ENCODE assay signal across 10 cellular contexts in the genomic region with DNA sequence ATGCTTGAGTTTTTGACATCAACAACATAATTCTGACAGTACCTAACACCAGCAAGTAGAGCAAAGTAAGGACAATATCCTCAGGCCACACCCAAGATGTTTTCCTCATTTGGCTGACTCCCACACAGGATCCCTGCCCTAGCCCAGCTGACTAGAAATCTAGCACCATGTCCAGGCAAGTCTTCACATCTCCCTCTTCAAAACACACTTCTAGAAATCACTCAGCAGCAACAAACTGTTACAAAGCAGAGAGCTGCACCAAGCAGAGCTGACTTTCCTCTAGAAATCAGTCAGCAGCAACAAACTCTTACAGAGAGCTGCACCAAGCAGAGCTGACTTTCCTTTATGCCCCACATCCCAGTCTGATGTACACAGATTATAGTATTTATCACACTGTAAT. TPM values are rescaled to one million over a fixed set of nuclear protein-coding genes. Genes with fewer than 3 reads are reported as not detected.
DNase-seq lines count a peak whose midpoint lies in the region; ATAC-seq and TF ChIP-seq lines count a peak whose summit lies in the region.
"Had no signal": no experiment of that assay in that cellular context is flagged by ENCODE, and none has a peak within 500 bp of the region (broad histone marks: within the 10 kb centered on the region; RNA-seq: fewer than 3 reads in every experiment).

No MANE protein-coding gene starts in this region.

- peaks cover 0 to 27% of the 10 kb centered on the region in 2 donors for H3K36me3 ChIP-seq in left lung

- peaks cover 8% of the 10 kb centered on the region for H3K4me1 ChIP-seq in foreskin keratinocyte
- no peaks in the 10 kb centered on the region for H3K4me1 ChIP-seq in left lung

- ATAC-seq in GM21619 (IDR thresholded peaks at IDR 0.05; ENCODE audit: unreplicated experiment) = peak; percentile 95
- peak; percentile 98 for ATAC-seq in HG03432 (IDR thresholded peaks at IDR 0.05; ENCODE audit: unreplicated experiment)
- peak; percentile 87 for ATAC-seq in foreskin keratinocyte
- no peak for ATAC-seq in left lung
- ATAC-seq: A549 had no signal

- peak; percentile 9 for DNase-seq in activated CD4-positive, alpha-beta T cell treated with anti-CD3 and anti-CD28 coated beads for 48 hours
- no peak for DNase-seq in activated CD4-positive, alpha-beta T cell treated with anti-CD3 and anti-CD28 coated beads for 1 hour
- DNase-seq in foreskin keratinocyte = peak; percentile 54 to 78
- no peak for DNase-seq in left lung
- DNase-seq in cortex of kidney (lab: John Stamatoyannopoulos, UW) = no peak
- no peak for DNase-seq in osteocyte (ENCODE audit: extremely low spot score, unreplicated experiment)

- no peak overlapping the region for H3K27ac ChIP-seq in foreskin keratinocyte
- no peak overlapping the region for H3K27ac ChIP-seq in left lung
- H3K27ac ChIP-seq: A549 had no signal

- no peaks in the 10 kb centered on the region for H3K27me3 Mint-ChIP-seq in osteocyte (ENCODE audit: unreplicated experiment)
- H3K27me3 Mint-ChIP-seq: stimulated activated naive CD8-positive, alpha-beta T cell treated with anti-CD3 and anti-CD28 coated beads, Interleukin-15, Interleukin-2, amounts not matched to agents 100 ng/mL and 50 ng/mL, for 24 hours had no signal

- no peaks in the 10 kb centered on the region for H3K9me3 ChIP-seq in left lung
- H3K9me3 ChIP-seq: A549 had no signal

- H3K4me1 Mint-ChIP-seq in osteocyte (ENCODE audit: unreplicated experiment) = peaks cover 12% of the 10 kb centered on the region

- TF ChIP-seq CTCF in foreskin keratinocyte (conservative IDR thresholded peaks at IDR 0.05) (no peak), left lung (IDR thresholded peaks at IDR 0.05) (no peak), osteocyte (IDR thresholded peaks at IDR 0.05) (no peak)

- intact Hi-C loops in left lung (cut with DNase I) = no loop called here

- H3K27me3 ChIP-seq in foreskin keratinocyte (no peaks in the 10 kb centered on the region), left lung (no peaks in the 10 kb centered on the region)

- no peak overlapping the region for H3K27ac Mint-ChIP-seq in osteocyte (ENCODE audit: unreplicated experiment)
- H3K27ac Mint-ChIP-seq: stimulated activated naive CD8-positive, alpha-beta T cell treated with anti-CD3 and anti-CD28 coated beads, Interleukin-15, Interleukin-2, amounts not matched to agents 100 ng/mL and 50 ng/mL, for 24 hours had no signal

- peaks cover 22% of the 10 kb centered on the region for H3K36me3 Mint-ChIP-seq in osteocyte (ENCODE audit: unreplicated experiment)

- H3K4me3 Mint-ChIP-seq in osteocyte (ENCODE audit: unreplicated experiment) = no peak overlapping the region
- H3K4me3 Mint-ChIP-seq: stimulated activated naive CD8-positive, alpha-beta T cell treated with anti-CD3 and anti-CD28 coated beads, Interleukin-15, Interleukin-2, amounts not matched to agents 100 ng/mL and 50 ng/mL, for 24 hours had no signal

- H3K4me3 ChIP-seq in left lung = no peak overlapping the region
- H3K4me3 ChIP-seq: A549 had no signal

- H3K9me3 Mint-ChIP-seq in osteocyte (ENCODE audit: unreplicated experiment) = no peaks in the 10 kb centered on the region
- H3K9me3 Mint-ChIP-seq: stimulated activated naive CD8-positive, alpha-beta T cell treated with anti-CD3 and anti-CD28 coated beads, Interleukin-15, Interleukin-2, amounts not matched to agents 100 ng/mL and 50 ng/mL, for 24 hours had no signal

RNA-seq across cellular contexts. Expression of gene TMEM168, which starts 7.7 kb away (rescaled TPM):
- 13.9 and 16.3 TPM in 2 replicates for total RNA-seq in foreskin keratinocyte
- polyA plus RNA-seq in foreskin keratinocyte = 3.6 and 4.2 TPM in 2 replicates
- 10 to 100 TPM; 22.3 to 29.8 TPM for total RNA-seq in left lung
- total RNA-seq in osteocyte = 21.7 and 23.0 TPM in 2 replicates

Comparison
In these comparisons a context has a peak if more than half of its experiments do, and no peak if none do; other contexts are left out.
1. DNase-seq: peak in activated CD4-positive, alpha-beta T cell treated with anti-CD3 and anti-CD28 coated beads for 48 hours (single experiment) and foreskin keratinocyte (2 of 2); none in activated CD4-positive, alpha-beta T cell treated with anti-CD3 and anti-CD28 coated beads for 1 hour (single experiment), left lung (0 of 2), cortex of kidney (single experiment) and osteocyte (single experiment).